In the genomic region with DNA sequence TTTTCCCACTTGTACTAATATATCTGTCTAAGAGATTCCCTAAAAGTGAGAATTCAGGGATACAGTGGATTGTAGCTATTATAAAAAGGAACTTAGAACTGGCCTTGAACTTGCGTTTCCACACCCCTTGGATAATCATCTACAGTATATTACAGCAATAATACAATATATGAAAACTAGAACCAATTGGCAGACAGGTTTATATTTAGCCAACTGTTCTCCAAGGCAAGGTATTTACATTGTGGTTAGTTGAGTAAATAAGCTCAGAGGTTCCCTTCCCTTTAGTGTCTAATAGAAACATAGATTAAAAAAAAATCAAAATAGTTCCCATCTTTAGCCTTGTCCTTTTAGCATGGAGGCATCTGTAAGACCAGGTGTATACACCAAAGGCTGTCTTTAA, we compare ENCODE assay signal across 12 cellular contexts. TPM values are rescaled to one million over a fixed set of nuclear protein-coding genes. Genes with fewer than 3 reads are reported as not detected.
A peak's percentile ranks its signal among the peaks of the same experiment; 100 is the strongest.
DNase-seq lines count a peak whose midpoint lies in the region; ATAC-seq and TF ChIP-seq lines count a peak whose summit lies in the region.
"Had no signal": no experiment of that assay in that cellular context is flagged by ENCODE, and none has a peak within 500 bp of the region (broad histone marks: within the 10 kb centered on the region; RNA-seq: fewer than 3 reads in every experiment).

No MANE protein-coding gene starts in this region.

- in situ Hi-C loops in gastrocnemius medialis (cut with MboI; ENCODE audit: low sequenced_read_pairs in 4 of 4) = no loop called here

- 88% methylated on average over 1 of the region's 1 CpG for WGBS in esophagus muscularis mucosa

- H3K27ac ChIP-seq in esophagus muscularis mucosa (replicated peaks in 1 of 4) (peak overlapping the region; percentile 73 to 87 (median 83)), gastrocnemius medialis (peak overlapping the region; percentile 80 to 86 (median 82))

- ATAC-seq in gastrocnemius medialis (no peak), HG03280 (IDR thresholded peaks at IDR 0.05; ENCODE audit: unreplicated experiment) (no peak), HG03342 (IDR thresholded peaks at IDR 0.05; ENCODE audit: unreplicated experiment) (no peak)
- ATAC-seq: activated naive CD8-positive, alpha-beta T cell treated with anti-CD3 and anti-CD28 coated beads, Interleukin-2, amount 50 U/mL, for 24 hours; naive thymus-derived CD4-positive, alpha-beta T cell had no signal

- intact Hi-C loops in esophagus muscularis mucosa (cut with DNase I) (no loop called here), gastrocnemius medialis (cut with DNase I; ENCODE audit: low total_unique reads) (loop anchor here (5.0 kb wide), 1 partner anchor 129 kb away; a partner anchor contains a TSS)

- peak; percentile 27 for DNase-seq in DMS79 (lab: John Stamatoyannopoulos, UW)
- DNase-seq in NCI-H2081 treated with DMSO at 0.1 percent for 48 hours (lab: John Stamatoyannopoulos, UW) = peak; percentile 8
- DNase-seq in esophagus muscularis mucosa (ENCODE audit: extremely low spot score) = no peak
- no peak for DNase-seq in gastrocnemius medialis
- no peak for DNase-seq in T1000 (lab: John Stamatoyannopoulos, UW)
- DNase-seq in NCI-H1930 (lab: John Stamatoyannopoulos, UW) = no peak
- DNase-seq: activated CD4-positive, alpha-beta T cell treated with anti-CD3 and anti-CD28 coated beads, Interleukin-2, amount 50 U/mL, for 4 hours; activated naive CD8-positive, alpha-beta T cell treated with anti-CD3 and anti-CD28 coated beads, Interleukin-2, amount 50 U/mL, for 24 hours; naive thymus-derived CD4-positive, alpha-beta T cell; NCI-H1694 had no signal

- H3K4me3 ChIP-seq in esophagus muscularis mucosa = no peak overlapping the region
- H3K4me3 ChIP-seq in gastrocnemius medialis = no peak overlapping the region

- H3K4me1 ChIP-seq in esophagus muscularis mucosa (peaks cover 23 to 46% (median 42%) of the 10 kb centered on the region in 4 donors), gastrocnemius medialis (peaks cover 32 to 52% of the 10 kb centered on the region in 2 donors)

- no peaks in the 10 kb centered on the region for H3K9me3 ChIP-seq in esophagus muscularis mucosa
- no peaks in the 10 kb centered on the region for H3K9me3 ChIP-seq in gastrocnemius medialis

- no peak for TF ChIP-seq EP300 in esophagus muscularis mucosa (IDR thresholded peaks at IDR 0.05)

- no peak for TF ChIP-seq POLR2A in esophagus muscularis mucosa (IDR thresholded peaks at IDR 0.05; ENCODE audit: low read depth)
- no peak for TF ChIP-seq POLR2A in gastrocnemius medialis (IDR thresholded peaks at IDR 0.05)

- TF ChIP-seq CTCF in esophagus muscularis mucosa (IDR thresholded peaks at IDR 0.05) (no peak), gastrocnemius medialis (IDR thresholded peaks at IDR 0.05 in 4 of 5, conservative IDR thresholded peaks at IDR 0.05 in 1 of 5) (no peak)

- H3K27me3 ChIP-seq in esophagus muscularis mucosa (no peaks in the 10 kb centered on the region), gastrocnemius medialis (no peaks in the 10 kb centered on the region)

- H3K36me3 ChIP-seq in esophagus muscularis mucosa (peaks cover 0 to 22% (median 4%) of the 10 kb centered on the region in 4 donors), gastrocnemius medialis (no peaks in the 10 kb centered on the region)

RNA-seq across cellular contexts. Expression of a gene that starts 42.1 kb away (rescaled TPM):
- total RNA-seq in esophagus muscularis mucosa = 10 to 100 TPM; 23.9 to 62.7 (median 37.2) TPM
- total RNA-seq in gastrocnemius medialis = 10 to 100 TPM in 1 of 4 donors, 1 to 10 TPM in 3; 7.4 to 24.5 (median 8.8) TPM

Comparison
In these comparisons a context has a peak if more than half of its experiments do, and no peak if none do; other contexts are left out.
1. DNase-seq: peak in DMS79 (single experiment) and NCI-H2081 treated with DMSO at 0.1 percent for 48 hours (single experiment); none in esophagus muscularis mucosa (single experiment), gastrocnemius medialis (0 of 2), T1000 (single experiment) and NCI-H1930 (0 of 2).